Comparison of ENCODE assay signal across 23 cellular contexts in the genomic region with DNA sequence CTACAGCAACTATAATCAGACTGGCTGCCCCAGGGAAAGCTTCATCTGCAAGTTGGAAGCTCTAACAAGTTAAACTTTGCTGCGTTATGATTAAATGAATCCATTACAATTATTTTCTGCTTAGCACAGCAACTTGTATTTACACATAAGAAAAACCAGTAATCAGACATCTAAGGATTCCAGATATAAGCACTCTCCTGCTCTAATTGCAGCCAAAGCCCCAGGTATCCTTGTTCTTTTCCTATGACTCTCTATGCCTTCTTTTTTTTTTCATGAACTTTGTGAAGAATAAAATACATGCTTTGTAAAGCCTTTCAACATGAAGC.
"Had no signal": no experiment of that assay in that cellular context is flagged by ENCODE, and none has a peak within 500 bp of the region (broad histone marks: within the 10 kb centered on the region; RNA-seq: fewer than 3 reads in every experiment).

No MANE protein-coding gene starts in this region.

- H3K4me1 Mint-ChIP-seq: immature natural killer cell had no signal

- DNase-seq: activated CD8-positive, alpha-beta memory T cell treated with anti-CD3 and anti-CD28 coated beads for 24 hours; activated CD8-positive, alpha-beta memory T cell treated with anti-CD3 and anti-CD28 coated beads, Interleukin-2, amount 50 U/mL, for 4 hours; activated effector memory CD4-positive, alpha-beta T cell treated with Interleukin-2 at 50 U/mL for 16 hours; activated naive CD4-positive, alpha-beta T cell treated with anti-CD3 and anti-CD28 coated beads for 36 hours; activated naive CD8-positive, alpha-beta T cell treated with anti-CD3 and anti-CD28 coated beads, Interleukin-2, amount 10 ng/mL, durations not matched to agents 7 days and 5 days; activated T-cell treated with anti-CD3 and anti-CD28 coated beads, Interleukin-2, amount 50 U/mL, for 24 hours; amniotic stem cell; effector CD4-positive, alpha-beta T cell; glutamatergic neuron; immature natural killer cell; left ventricle myocardium inferior; nucleus accumbens; posterior cingulate gyrus; right lobe of liver; stimulated activated CD4-positive, alpha-beta T cell treated with anti-CD3 and anti-CD28 coated beads, Interleukin-2, amount 100 ng/mL, for 24 hours; stimulated activated naive CD8-positive, alpha-beta T cell treated with anti-CD3 and anti-CD28 coated beads, Interleukin-15, amount 100 ng/mL, for 72 hours; T-helper 9 cell had no signal

- H3K27me3 Mint-ChIP-seq: activated naive CD8-positive, alpha-beta T cell treated with anti-CD3 and anti-CD28 coated beads, Interleukin-2, amount 10 ng/mL, durations not matched to agents 7 days and 5 days; activated T-cell treated with anti-CD3 and anti-CD28 coated beads, Interleukin-2, amount 50 U/mL, for 24 hours; dendritic cell treated with granulocyte-macrophage colony-stimulating factor and Interleukin-4, amounts not matched to agents 40 ng/mL and 50 ng/mL, for 4 days; stimulated activated naive CD8-positive, alpha-beta T cell treated with anti-CD3 and anti-CD28 coated beads, Interleukin-15, amount 100 ng/mL, for 72 hours had no signal

- H3K79me2 ChIP-seq: hepatocyte had no signal

- H2AFZ ChIP-seq: hepatocyte had no signal

- H3K4me2 ChIP-seq: hepatocyte had no signal

- H3K4me1 ChIP-seq: right lobe of liver, tibial nerve had no signal

- H3K4me3 Mint-ChIP-seq: activated naive CD4-positive, alpha-beta T cell treated with anti-CD3 and anti-CD28 coated beads for 36 hours; activated naive CD8-positive, alpha-beta T cell treated with anti-CD3 and anti-CD28 coated beads, Interleukin-2, amount 10 ng/mL, durations not matched to agents 7 days and 5 days; activated T-cell treated with anti-CD3 and anti-CD28 coated beads, Interleukin-2, amount 50 U/mL, for 24 hours; dendritic cell treated with granulocyte-macrophage colony-stimulating factor and Interleukin-4, amounts not matched to agents 40 ng/mL and 50 ng/mL, for 4 days; immature natural killer cell; stimulated activated effector memory CD8-positive, alpha-beta T cell treated with anti-CD3 and anti-CD28 coated beads, Interleukin-12 subunit alpha, Interleukin-12 subunit beta, amount 100 ng/mL, for 72 hours; stimulated activated naive CD8-positive, alpha-beta T cell treated with anti-CD3 and anti-CD28 coated beads, Interleukin-15, amount 100 ng/mL, for 72 hours; WTC11 had no signal

- H3K36me3 ChIP-seq: left ventricle myocardium inferior, right lobe of liver, tibial nerve had no signal

- H3K9me3 ChIP-seq: left ventricle myocardium inferior, right lobe of liver, tibial nerve had no signal

- H3K9me3 Mint-ChIP-seq: activated naive CD4-positive, alpha-beta T cell treated with anti-CD3 and anti-CD28 coated beads for 36 hours; activated naive CD8-positive, alpha-beta T cell treated with anti-CD3 and anti-CD28 coated beads, Interleukin-2, amount 10 ng/mL, durations not matched to agents 7 days and 5 days; activated T-cell treated with anti-CD3 and anti-CD28 coated beads, Interleukin-2, amount 50 U/mL, for 24 hours; dendritic cell treated with granulocyte-macrophage colony-stimulating factor and Interleukin-4, amounts not matched to agents 40 ng/mL and 50 ng/mL, for 4 days; immature natural killer cell; stimulated activated effector memory CD8-positive, alpha-beta T cell treated with anti-CD3 and anti-CD28 coated beads, Interleukin-12 subunit alpha, Interleukin-12 subunit beta, amount 100 ng/mL, for 72 hours; stimulated activated naive CD8-positive, alpha-beta T cell treated with anti-CD3 and anti-CD28 coated beads, Interleukin-15, amount 100 ng/mL, for 72 hours; WTC11 had no signal

- H3K27me3 ChIP-seq: hepatocyte, right lobe of liver, tibial nerve had no signal

- H3K4me3 ChIP-seq: hepatocyte, left ventricle myocardium inferior, right lobe of liver, skin epidermis, tibial nerve had no signal

- H3K27ac ChIP-seq: hepatocyte, left ventricle myocardium inferior, right lobe of liver, tibial nerve had no signal

- H3K27ac Mint-ChIP-seq: activated naive CD4-positive, alpha-beta T cell treated with anti-CD3 and anti-CD28 coated beads for 36 hours; activated naive CD8-positive, alpha-beta T cell treated with anti-CD3 and anti-CD28 coated beads, Interleukin-2, amount 10 ng/mL, durations not matched to agents 7 days and 5 days; dendritic cell treated with granulocyte-macrophage colony-stimulating factor and Interleukin-4, amounts not matched to agents 40 ng/mL and 50 ng/mL, for 4 days; immature natural killer cell; stimulated activated effector memory CD8-positive, alpha-beta T cell treated with anti-CD3 and anti-CD28 coated beads, Interleukin-12 subunit alpha, Interleukin-12 subunit beta, amount 100 ng/mL, for 72 hours; WTC11 had no signal
